In the genomic region with DNA sequence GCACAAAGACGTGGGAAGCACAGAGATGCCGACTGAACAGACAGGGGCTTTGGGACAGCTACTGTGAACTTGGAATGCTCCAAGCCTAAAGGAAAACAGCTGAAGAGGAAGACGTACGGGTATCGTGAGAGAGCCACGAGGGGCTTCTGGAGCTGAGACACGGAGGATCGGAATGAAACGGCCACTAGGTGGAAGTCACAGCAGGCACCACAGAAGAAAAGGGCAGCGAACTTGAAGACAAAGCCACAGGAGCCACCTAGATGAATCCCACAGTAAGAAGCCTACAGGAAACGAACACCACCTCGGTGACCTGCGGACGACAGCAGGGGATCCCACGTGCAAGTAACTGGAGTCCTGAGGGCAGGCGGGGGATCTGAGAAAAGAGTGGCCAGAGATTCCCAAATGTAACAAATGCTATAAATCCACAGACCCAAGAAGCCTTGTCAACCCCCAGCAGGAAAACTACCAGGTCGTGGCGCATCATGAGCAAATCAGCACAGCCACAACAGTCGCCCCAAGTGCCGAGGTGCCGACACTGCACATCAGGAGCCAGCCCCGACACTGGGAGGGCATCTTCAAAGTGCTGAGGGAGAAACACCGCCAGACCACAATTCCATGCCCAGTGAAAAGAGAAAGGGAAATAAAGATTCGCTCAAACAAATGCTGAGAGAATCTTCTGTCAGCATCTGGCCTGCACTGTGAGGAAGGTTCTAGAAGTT, we compare ENCODE assay signal across 1 cellular context.
TF ChIP-seq lines count a peak whose summit lies in the region.

No MANE protein-coding gene starts in this region.

TF ChIP-seq in endothelial cell of umbilical vein, 7 proteins besides CTCF, POLR2A, EP300 and RAD21:
- TF ChIP-seq POLR2AphosphoS5 (IDR thresholded peaks at IDR 0.05; ENCODE audit: insufficient read depth, low read depth, low read length) (no peak), EZH2 (IDR thresholded peaks at IDR 0.05; ENCODE audit: borderline replicate concordance, low read depth, low read length, severe bottlenecking) (no peak), JUN (IDR thresholded peaks at IDR 0.05; ENCODE audit: borderline replicate concordance, insufficient read depth, insufficient read length, low read depth) (no peak), MYC (IDR thresholded peaks at IDR 0.05; ENCODE audit: low read depth, low read length) (no peak), GATA2 (IDR thresholded peaks at IDR 0.05; ENCODE audit: insufficient read depth, insufficient read length, low read depth, low read length) (no peak), FOS (IDR thresholded peaks at IDR 0.05; ENCODE audit: borderline replicate concordance, insufficient read depth, low read length) (no peak)
- TF ChIP-seq, protein P1, sequence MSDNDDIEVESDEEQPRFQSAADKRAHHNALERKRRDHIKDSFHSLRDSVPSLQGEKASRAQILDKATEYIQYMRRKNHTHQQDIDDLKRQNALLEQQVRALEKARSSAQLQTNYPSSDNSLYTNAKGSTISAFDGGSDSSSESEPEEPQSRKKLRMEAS (IDR thresholded peaks at IDR 0.05; ENCODE audit: insufficient read depth, insufficient read length): no peak
